Comparison of ENCODE assay signal across 9 cellular contexts in the genomic region with DNA sequence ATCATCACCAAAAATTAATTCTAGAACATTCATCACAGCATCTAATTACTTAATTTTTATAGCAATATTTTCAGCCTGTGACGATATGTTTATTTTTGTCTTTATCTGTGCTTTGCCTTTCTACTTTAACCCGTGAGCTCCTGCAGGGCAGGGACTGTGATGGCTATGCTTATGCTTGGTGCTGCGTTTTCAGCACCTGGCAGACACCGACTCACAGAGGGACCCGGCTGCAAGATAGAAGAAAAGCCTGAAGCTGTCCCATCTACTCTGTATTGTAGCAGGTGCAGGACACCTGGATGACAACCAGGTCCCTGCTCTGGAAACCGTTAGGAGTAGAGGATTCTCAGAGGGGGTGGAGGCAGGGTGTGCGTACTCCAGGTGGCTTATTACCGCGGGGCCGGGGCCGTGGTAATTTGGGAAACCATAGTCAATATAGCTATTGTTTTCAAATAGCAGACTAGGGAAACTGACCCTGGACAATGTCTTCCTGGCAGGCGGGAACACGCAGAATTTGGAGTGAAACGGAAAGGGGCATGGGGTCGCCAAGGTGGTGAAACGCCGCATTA.
DNase-seq lines count a peak whose midpoint lies in the region; ATAC-seq and TF ChIP-seq lines count a peak whose summit lies in the region.
"Had no signal": no experiment of that assay in that cellular context is flagged by ENCODE, and none has a peak within 500 bp of the region (broad histone marks: within the 10 kb centered on the region; RNA-seq: fewer than 3 reads in every experiment).

No MANE protein-coding gene starts in this region.

- H4K20me1 ChIP-seq in fibroblast of lung (ENCODE audit: control insufficient read depth, extremely low read depth, insufficient read depth, low read length): no peaks in the 10 kb centered on the region

- no peak overlapping the region for H3K9ac ChIP-seq in fibroblast of lung (ENCODE audit: insufficient read depth, low read length)

- intact Hi-C loops in Calu3 (cut with micrococcal nuclease; ENCODE audit: unreplicated experiment): no loop called here

- peak overlapping the region; percentile 54 for H3K4me3 Mint-ChIP-seq in Calu3 (ENCODE audit: low read depth, unreplicated experiment)
- peak overlapping the region; percentile 74 for H3K4me3 Mint-ChIP-seq in osteocyte (ENCODE audit: unreplicated experiment)
- H3K4me3 Mint-ChIP-seq: activated CD4-positive, alpha-beta T cell treated with anti-CD3 and anti-CD28 coated beads, Interleukin-2, amount 10 ng/mL, durations not matched to agents 7 days and 5 days had no signal

- H3K4me2 ChIP-seq in fibroblast of lung (ENCODE audit: extremely low read depth, insufficient read depth, low read length): peak overlapping the region; percentile 66

- peak overlapping the region in 2 of 4 experiments; percentile 20 to 52 for H3K4me3 ChIP-seq in fibroblast of lung (replicated peaks in 1 of 4; ENCODE audit: control extremely low read depth in 1 of 4, insufficient read depth in 1 of 4, low read depth in 3 of 4, low read length in 4 of 4)

- no peak overlapping the region for H2AFZ ChIP-seq in fibroblast of lung (ENCODE audit: low read length)

- DNase-seq in Calu3: no peak
- peak; percentile 69 for DNase-seq in NCI-H69 (lab: John Stamatoyannopoulos, UW)
- no peak for DNase-seq in fibroblast of lung (ENCODE audit: low read depth in 2 of 2)
- no peak for DNase-seq in osteocyte (ENCODE audit: extremely low spot score, unreplicated experiment)
- no peak for DNase-seq in KBM-7
- DNase-seq in HCEC 1CT: no peak
- DNase-seq: activated CD4-positive, alpha-beta T cell treated with anti-CD3 and anti-CD28 coated beads, Interleukin-2, amount 10 ng/mL, durations not matched to agents 7 days and 5 days had no signal

- H3K27ac Mint-ChIP-seq in Calu3 (ENCODE audit: unreplicated experiment) (no peak overlapping the region), osteocyte (ENCODE audit: unreplicated experiment) (no peak overlapping the region)
- H3K27ac Mint-ChIP-seq: activated CD4-positive, alpha-beta T cell treated with anti-CD3 and anti-CD28 coated beads, Interleukin-2, amount 10 ng/mL, durations not matched to agents 7 days and 5 days had no signal

- no peak for ATAC-seq in HG02840 (IDR thresholded peaks at IDR 0.05; ENCODE audit: low FRiP score, unreplicated experiment)
- ATAC-seq in HG03520 (IDR thresholded peaks at IDR 0.05; ENCODE audit: unreplicated experiment): no peak

- in situ Hi-C loops in KBM-7 (cut with MboI; ENCODE audit: low pct_unique_long_range_greater_than_20kb, low sequenced_read_pairs): no loop called here

- CTCF ChIA-PET in Calu3 (lab: Charles Lee): no interaction called here

- peaks cover 5% of the 10 kb centered on the region for H3K4me1 ChIP-seq in fibroblast of lung (ENCODE audit: control insufficient read depth, extremely low read depth, insufficient read depth, low read length)

- no peaks in the 10 kb centered on the region for H3K79me2 ChIP-seq in fibroblast of lung (ENCODE audit: control insufficient read depth, insufficient read depth, low read length)

- H3K27me3 ChIP-seq in fibroblast of lung (ENCODE audit: control insufficient read depth, insufficient read depth, low read length): peaks cover 39% of the 10 kb centered on the region

- no peaks in the 10 kb centered on the region for H3K9me3 Mint-ChIP-seq in Calu3 (ENCODE audit: low read depth, unreplicated experiment)
- peaks cover 9% of the 10 kb centered on the region for H3K9me3 Mint-ChIP-seq in osteocyte (ENCODE audit: unreplicated experiment)
- H3K9me3 Mint-ChIP-seq: activated CD4-positive, alpha-beta T cell treated with anti-CD3 and anti-CD28 coated beads, Interleukin-2, amount 10 ng/mL, durations not matched to agents 7 days and 5 days had no signal

- no peak overlapping the region for H3K27ac ChIP-seq in fibroblast of lung (ENCODE audit: insufficient read depth, low read length)

- H3K27me3 Mint-ChIP-seq in Calu3 (ENCODE audit: unreplicated experiment) (peaks cover 81% of the 10 kb centered on the region), osteocyte (ENCODE audit: unreplicated experiment) (peaks cover 60% of the 10 kb centered on the region)

- H3K36me3 Mint-ChIP-seq in Calu3 (ENCODE audit: insufficient read depth, unreplicated experiment) (no peaks in the 10 kb centered on the region), osteocyte (ENCODE audit: unreplicated experiment) (no peaks in the 10 kb centered on the region)

- no peaks in the 10 kb centered on the region for H3K9me3 ChIP-seq in fibroblast of lung (ENCODE audit: control insufficient read depth, insufficient read depth, low read depth, low read length)

- no peaks in the 10 kb centered on the region for H3K36me3 ChIP-seq in fibroblast of lung (ENCODE audit: control insufficient read depth, insufficient read depth, low read length)

- H3K4me1 Mint-ChIP-seq in Calu3 (ENCODE audit: low read depth, unreplicated experiment): no peaks in the 10 kb centered on the region
- H3K4me1 Mint-ChIP-seq in osteocyte (ENCODE audit: unreplicated experiment): peaks cover 9% of the 10 kb centered on the region

- TF ChIP-seq CTCF in Calu3 (IDR thresholded peaks at IDR 0.05; ENCODE audit: unreplicated experiment) (no peak), fibroblast of lung (conservative IDR thresholded peaks at IDR 0.05 in 1 of 2, IDR thresholded peaks at IDR 0.05 in 1 of 2; ENCODE audit: low read depth in 1 of 2, low read length in 2 of 2) (no peak), osteocyte (IDR thresholded peaks at IDR 0.05) (no peak)

- BruUV-seq in Calu3 (replicated peaks; lab: Mats Ljungman, UMichigan): no TSS peak
